1 cellular context compared by ENCODE assay signal in the genomic region with DNA sequence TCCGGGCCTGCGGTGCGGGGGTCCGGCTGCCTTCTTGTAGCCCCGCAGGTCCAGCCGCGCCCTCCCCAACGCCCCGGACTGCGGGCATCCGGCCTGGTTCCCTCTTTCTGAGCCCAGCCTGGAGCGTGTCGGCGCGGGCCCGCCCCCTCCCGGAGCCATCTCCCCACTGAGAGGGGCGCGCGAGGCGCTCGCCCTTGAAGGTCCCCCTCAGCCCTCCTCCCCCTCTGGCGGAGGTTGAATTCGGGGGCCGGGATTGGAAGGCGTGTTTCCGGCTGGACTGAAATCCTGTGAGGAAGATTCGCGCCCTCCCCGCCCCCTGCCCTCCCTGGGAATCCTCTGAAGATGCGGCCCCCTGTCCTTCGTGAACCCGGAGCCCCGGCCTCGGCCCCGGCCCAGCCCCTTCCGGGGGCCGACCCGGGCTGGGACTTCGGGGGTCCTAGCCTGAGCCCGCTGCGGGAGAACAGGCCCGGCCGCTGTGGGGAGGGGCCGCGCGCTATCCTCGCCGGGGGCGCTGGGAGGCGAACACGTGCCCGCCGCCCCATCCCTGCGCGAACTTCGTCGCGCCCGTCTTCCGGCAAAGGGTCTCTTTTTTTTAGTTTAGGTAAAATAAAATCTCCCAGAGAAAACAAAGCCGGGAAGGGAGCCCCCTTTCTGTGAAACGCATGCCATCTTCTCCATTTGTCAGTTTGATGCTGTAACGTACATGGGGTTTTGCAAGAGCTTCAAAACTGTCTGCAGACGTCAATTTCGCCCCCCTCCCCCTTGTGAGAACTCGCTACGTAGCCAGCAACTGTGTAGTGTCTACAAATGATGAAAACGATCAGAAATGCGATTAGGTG.
A peak's percentile ranks its signal among the peaks of the same experiment; 100 is the strongest.
TF ChIP-seq lines count a peak whose summit lies in the region.

No MANE protein-coding gene starts in this region.

TF ChIP-seq in HEK293, 187 proteins besides CTCF, POLR2A, EP300 and RAD21 (continued from another document and continues in another):
- TF ChIP-seq, protein P1, sequence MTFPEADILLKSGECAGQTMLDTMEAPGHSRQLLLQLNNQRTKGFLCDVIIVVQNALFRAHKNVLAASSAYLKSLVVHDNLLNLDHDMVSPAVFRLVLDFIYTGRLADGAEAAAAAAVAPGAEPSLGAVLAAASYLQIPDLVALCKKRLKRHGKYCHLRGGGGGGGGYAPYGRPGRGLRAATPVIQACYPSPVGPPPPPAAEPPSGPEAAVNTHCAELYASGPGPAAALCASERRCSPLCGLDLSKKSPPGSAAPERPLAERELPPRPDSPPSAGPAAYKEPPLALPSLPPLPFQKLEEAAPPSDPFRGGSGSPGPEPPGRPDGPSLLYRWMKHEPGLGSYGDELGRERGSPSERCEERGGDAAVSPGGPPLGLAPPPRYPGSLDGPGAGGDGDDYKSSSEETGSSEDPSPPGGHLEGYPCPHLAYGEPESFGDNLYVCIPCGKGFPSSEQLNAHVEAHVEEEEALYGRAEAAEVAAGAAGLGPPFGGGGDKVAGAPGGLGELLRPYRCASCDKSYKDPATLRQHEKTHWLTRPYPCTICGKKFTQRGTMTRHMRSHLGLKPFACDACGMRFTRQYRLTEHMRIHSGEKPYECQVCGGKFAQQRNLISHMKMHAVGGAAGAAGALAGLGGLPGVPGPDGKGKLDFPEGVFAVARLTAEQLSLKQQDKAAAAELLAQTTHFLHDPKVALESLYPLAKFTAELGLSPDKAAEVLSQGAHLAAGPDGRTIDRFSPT (tag by site-specific recombination; IDR thresholded peaks at IDR 0.05): no peak
- TF ChIP-seq GFI1B (tag by site-specific recombination; IDR thresholded peaks at IDR 0.05) (peak; percentile 26; the same call in 1 of the 2 replicates), ZNF768 (tag by site-specific recombination; IDR thresholded peaks at IDR 0.05) (no peak), ZNF610 (tag by site-specific recombination; IDR thresholded peaks at IDR 0.05; ENCODE audit: borderline replicate concordance) (no peak; the same call in 1 of the 2 replicates), ZNF146 (tag by site-specific recombination; IDR thresholded peaks at IDR 0.05) (no peak), ZNF510 (tag by site-specific recombination; IDR thresholded peaks at IDR 0.05; ENCODE audit: insufficient replicate concordance) (no peak), SCRT2 (tag by site-specific recombination; IDR thresholded peaks at IDR 0.05) (no peak), KLF16 (tag by site-specific recombination; IDR thresholded peaks at IDR 0.05) (peak; percentile 93; the same call in 1 of the 2 replicates), OSR2 (tag by site-specific recombination; IDR thresholded peaks at IDR 0.05) (no peak), ZNF335 (tag by site-specific recombination; conservative IDR thresholded peaks at IDR 0.05) (peak; percentile 46), ZNF24 (tag by site-specific recombination; IDR thresholded peaks at IDR 0.05) (peak; percentile 72), FEZF1 (tag by site-specific recombination; IDR thresholded peaks at IDR 0.05) (no peak), EGR2 (tag by site-specific recombination; IDR thresholded peaks at IDR 0.05; ENCODE audit: low read depth) (peak; percentile 66; the same call in 1 of the 2 replicates), REPIN1 (tag by site-specific recombination; IDR thresholded peaks at IDR 0.05; ENCODE audit: low read depth) (no peak), SP3 (tag by site-specific recombination; IDR thresholded peaks at IDR 0.05) (peak; percentile 88), ZNF10 (tag by site-specific recombination; IDR thresholded peaks at IDR 0.05) (no peak), KLF1 (tag by site-specific recombination; IDR thresholded peaks at IDR 0.05) (peak; percentile 55; the same call in 1 of the 2 replicates), KLF9 (tag by site-specific recombination; IDR thresholded peaks at IDR 0.05; ENCODE audit: low read depth) (peak; percentile 94), ZNF776 (tag by site-specific recombination; IDR thresholded peaks at IDR 0.05; ENCODE audit: borderline replicate concordance) (no peak), ZNF311 (tag by site-specific recombination; IDR thresholded peaks at IDR 0.05; ENCODE audit: borderline replicate concordance) (no peak), ZFP3 (tag by site-specific recombination; IDR thresholded peaks at IDR 0.05; ENCODE audit: low read depth) (no peak), ZBTB7A (tag by site-specific recombination; IDR thresholded peaks at IDR 0.05; ENCODE audit: low read depth) (peak; percentile 7; the same call in 1 of the 2 replicates), GLI2 (tag by site-specific recombination; IDR thresholded peaks at IDR 0.05; ENCODE audit: borderline replicate concordance, low read depth) (no peak), ZXDB (tag by site-specific recombination; IDR thresholded peaks at IDR 0.05) (peak; percentile 49), ZNF791 (tag by site-specific recombination; IDR thresholded peaks at IDR 0.05) (no peak), ZNF2 (tag by site-specific recombination; IDR thresholded peaks at IDR 0.05) (no peak), RBAK (tag by site-specific recombination; IDR thresholded peaks at IDR 0.05) (no peak), ZNF561 (tag by site-specific recombination; IDR thresholded peaks at IDR 0.05; ENCODE audit: borderline replicate concordance) (peak; percentile 86; the same call in 1 of the 2 replicates), ZBTB8A (tag by site-specific recombination; IDR thresholded peaks at IDR 0.05) (peak; percentile 98), ZNF133 (tag by site-specific recombination; IDR thresholded peaks at IDR 0.05) (no peak), ZBTB20 (tag by site-specific recombination; IDR thresholded peaks at IDR 0.05) (peak; percentile 93), ZNF596 (tag by site-specific recombination; IDR thresholded peaks at IDR 0.05) (no peak), ZNF341 (tag by site-specific recombination; IDR thresholded peaks at IDR 0.05; ENCODE audit: low read depth) (peak; percentile 26)
- TF ChIP-seq, protein P2, sequence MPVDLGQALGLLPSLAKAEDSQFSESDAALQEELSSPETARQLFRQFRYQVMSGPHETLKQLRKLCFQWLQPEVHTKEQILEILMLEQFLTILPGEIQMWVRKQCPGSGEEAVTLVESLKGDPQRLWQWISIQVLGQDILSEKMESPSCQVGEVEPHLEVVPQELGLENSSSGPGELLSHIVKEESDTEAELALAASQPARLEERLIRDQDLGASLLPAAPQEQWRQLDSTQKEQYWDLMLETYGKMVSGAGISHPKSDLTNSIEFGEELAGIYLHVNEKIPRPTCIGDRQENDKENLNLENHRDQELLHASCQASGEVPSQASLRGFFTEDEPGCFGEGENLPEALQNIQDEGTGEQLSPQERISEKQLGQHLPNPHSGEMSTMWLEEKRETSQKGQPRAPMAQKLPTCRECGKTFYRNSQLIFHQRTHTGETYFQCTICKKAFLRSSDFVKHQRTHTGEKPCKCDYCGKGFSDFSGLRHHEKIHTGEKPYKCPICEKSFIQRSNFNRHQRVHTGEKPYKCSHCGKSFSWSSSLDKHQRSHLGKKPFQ (tag by site-specific recombination; IDR thresholded peaks at IDR 0.05): peak; percentile 68; the same call in 1 of the 2 replicates
- TF ChIP-seq, protein P3, sequence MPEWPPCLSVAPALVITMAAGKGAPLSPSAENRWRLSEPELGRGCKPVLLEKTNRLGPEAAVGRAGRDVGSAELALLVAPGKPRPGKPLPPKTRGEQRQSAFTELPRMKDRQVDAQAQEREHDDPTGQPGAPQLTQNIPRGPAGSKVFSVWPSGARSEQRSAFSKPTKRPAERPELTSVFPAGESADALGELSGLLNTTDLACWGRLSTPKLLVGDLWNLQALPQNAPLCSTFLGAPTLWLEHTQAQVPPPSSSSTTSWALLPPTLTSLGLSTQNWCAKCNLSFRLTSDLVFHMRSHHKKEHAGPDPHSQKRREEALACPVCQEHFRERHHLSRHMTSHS (tag by site-specific recombination; IDR thresholded peaks at IDR 0.05): no peak
- TF ChIP-seq, protein P4, sequence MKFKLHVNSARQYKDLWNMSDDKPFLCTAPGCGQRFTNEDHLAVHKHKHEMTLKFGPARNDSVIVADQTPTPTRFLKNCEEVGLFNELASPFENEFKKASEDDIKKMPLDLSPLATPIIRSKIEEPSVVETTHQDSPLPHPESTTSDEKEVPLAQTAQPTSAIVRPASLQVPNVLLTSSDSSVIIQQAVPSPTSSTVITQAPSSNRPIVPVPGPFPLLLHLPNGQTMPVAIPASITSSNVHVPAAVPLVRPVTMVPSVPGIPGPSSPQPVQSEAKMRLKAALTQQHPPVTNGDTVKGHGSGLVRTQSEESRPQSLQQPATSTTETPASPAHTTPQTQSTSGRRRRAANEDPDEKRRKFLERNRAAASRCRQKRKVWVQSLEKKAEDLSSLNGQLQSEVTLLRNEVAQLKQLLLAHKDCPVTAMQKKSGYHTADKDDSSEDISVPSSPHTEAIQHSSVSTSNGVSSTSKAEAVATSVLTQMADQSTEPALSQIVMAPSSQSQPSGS (tag by site-specific recombination; IDR thresholded peaks at IDR 0.05; ENCODE audit: low read depth): 0 out of 2 replicates have a peak, but pooled peaks have one; percentile 30
- TF ChIP-seq, protein P5, sequence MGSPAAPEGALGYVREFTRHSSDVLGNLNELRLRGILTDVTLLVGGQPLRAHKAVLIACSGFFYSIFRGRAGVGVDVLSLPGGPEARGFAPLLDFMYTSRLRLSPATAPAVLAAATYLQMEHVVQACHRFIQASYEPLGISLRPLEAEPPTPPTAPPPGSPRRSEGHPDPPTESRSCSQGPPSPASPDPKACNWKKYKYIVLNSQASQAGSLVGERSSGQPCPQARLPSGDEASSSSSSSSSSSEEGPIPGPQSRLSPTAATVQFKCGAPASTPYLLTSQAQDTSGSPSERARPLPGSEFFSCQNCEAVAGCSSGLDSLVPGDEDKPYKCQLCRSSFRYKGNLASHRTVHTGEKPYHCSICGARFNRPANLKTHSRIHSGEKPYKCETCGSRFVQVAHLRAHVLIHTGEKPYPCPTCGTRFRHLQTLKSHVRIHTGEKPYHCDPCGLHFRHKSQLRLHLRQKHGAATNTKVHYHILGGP (tag by site-specific recombination; IDR thresholded peaks at IDR 0.05): no peak
- TF ChIP-seq, protein P6, sequence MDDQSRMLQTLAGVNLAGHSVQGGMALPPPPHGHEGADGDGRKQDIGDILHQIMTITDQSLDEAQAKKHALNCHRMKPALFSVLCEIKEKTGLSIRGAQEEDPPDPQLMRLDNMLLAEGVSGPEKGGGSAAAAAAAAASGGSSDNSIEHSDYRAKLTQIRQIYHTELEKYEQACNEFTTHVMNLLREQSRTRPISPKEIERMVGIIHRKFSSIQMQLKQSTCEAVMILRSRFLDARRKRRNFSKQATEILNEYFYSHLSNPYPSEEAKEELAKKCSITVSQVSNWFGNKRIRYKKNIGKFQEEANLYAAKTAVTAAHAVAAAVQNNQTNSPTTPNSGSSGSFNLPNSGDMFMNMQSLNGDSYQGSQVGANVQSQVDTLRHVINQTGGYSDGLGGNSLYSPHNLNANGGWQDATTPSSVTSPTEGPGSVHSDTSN (CRISPR knock-in tag; IDR thresholded peaks at IDR 0.05): 0 out of 2 replicates have a peak, but pooled peaks have one; percentile 11
- TF ChIP-seq, protein P7, sequence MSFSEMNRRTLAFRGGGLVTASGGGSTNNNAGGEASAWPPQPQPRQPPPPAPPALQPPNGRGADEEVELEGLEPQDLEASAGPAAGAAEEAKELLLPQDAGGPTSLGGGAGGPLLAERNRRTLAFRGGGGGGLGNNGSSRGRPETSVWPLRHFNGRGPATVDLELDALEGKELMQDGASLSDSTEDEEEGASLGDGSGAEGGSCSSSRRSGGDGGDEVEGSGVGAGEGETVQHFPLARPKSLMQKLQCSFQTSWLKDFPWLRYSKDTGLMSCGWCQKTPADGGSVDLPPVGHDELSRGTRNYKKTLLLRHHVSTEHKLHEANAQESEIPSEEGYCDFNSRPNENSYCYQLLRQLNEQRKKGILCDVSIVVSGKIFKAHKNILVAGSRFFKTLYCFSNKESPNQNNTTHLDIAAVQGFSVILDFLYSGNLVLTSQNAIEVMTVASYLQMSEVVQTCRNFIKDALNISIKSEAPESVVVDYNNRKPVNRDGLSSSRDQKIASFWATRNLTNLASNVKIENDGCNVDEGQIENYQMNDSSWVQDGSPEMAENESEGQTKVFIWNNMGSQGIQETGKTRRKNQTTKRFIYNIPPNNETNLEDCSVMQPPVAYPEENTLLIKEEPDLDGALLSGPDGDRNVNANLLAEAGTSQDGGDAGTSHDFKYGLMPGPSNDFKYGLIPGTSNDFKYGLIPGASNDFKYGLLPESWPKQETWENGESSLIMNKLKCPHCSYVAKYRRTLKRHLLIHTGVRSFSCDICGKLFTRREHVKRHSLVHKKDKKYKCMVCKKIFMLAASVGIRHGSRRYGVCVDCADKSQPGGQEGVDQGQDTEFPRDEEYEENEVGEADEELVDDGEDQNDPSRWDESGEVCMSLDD (tag by site-specific recombination; IDR thresholded peaks at IDR 0.05): peak; percentile 91
- TF ChIP-seq, protein P8, sequence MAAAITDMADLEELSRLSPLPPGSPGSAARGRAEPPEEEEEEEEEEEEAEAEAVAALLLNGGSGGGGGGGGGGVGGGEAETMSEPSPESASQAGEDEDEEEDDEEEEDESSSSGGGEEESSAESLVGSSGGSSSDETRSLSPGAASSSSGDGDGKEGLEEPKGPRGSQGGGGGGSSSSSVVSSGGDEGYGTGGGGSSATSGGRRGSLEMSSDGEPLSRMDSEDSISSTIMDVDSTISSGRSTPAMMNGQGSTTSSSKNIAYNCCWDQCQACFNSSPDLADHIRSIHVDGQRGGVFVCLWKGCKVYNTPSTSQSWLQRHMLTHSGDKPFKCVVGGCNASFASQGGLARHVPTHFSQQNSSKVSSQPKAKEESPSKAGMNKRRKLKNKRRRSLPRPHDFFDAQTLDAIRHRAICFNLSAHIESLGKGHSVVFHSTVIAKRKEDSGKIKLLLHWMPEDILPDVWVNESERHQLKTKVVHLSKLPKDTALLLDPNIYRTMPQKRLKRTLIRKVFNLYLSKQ (tag by site-specific recombination; IDR thresholded peaks at IDR 0.05; ENCODE audit: borderline replicate concordance): no peak
- TF ChIP-seq, protein P9, sequence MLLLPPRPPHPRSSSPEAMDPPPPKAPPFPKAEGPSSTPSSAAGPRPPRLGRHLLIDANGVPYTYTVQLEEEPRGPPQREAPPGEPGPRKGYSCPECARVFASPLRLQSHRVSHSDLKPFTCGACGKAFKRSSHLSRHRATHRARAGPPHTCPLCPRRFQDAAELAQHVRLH (tag by site-specific recombination; IDR thresholded peaks at IDR 0.05): no peak
- TF ChIP-seq, protein P10, sequence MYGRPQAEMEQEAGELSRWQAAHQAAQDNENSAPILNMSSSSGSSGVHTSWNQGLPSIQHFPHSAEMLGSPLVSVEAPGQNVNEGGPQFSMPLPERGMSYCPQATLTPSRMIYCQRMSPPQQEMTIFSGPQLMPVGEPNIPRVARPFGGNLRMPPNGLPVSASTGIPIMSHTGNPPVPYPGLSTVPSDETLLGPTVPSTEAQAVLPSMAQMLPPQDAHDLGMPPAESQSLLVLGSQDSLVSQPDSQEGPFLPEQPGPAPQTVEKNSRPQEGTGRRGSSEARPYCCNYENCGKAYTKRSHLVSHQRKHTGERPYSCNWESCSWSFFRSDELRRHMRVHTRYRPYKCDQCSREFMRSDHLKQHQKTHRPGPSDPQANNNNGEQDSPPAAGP (tag by site-specific recombination; IDR thresholded peaks at IDR 0.05): 0 out of 2 replicates have a peak, but pooled peaks have one; percentile 46
